ENCODE assay signal across 8 cellular contexts in the genomic region with DNA sequence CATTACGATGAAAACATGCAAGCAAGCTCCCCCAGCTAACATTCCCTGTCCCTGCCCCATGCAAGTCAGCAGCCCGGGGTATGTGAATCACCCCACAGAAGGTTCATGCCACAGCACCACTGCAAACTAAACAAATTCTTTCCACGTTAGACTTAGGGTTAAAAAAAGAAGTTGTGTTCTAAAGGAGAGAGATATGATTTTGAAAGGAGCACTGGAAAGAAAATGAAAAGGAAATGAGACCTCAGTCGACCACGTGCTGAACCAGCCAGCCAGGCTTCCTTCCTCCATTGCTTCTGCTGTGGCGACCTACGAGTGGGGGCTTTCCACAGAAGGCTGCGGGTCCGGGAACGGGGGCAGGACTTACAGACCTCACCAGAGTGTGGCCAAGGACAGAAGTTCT. TPM values are rescaled to one million over a fixed set of nuclear protein-coding genes. Genes with fewer than 3 reads are reported as not detected.
A peak's percentile ranks its signal among the peaks of the same experiment; 100 is the strongest.
DNase-seq lines count a peak whose midpoint lies in the region; ATAC-seq and TF ChIP-seq lines count a peak whose summit lies in the region.

No MANE protein-coding gene starts in this region.

- H3K4me3 ChIP-seq in SU-DHL-6 (ENCODE audit: insufficient read depth, low read length, poor library complexity, severe bottlenecking) (no peak overlapping the region), mammary epithelial cell (replicated peaks in 1 of 3; ENCODE audit: insufficient read depth in 1 of 3, low read depth in 2 of 3, low read length in 3 of 3) (no peak overlapping the region), PC-3 (ENCODE audit: low read length) (no peak overlapping the region)

- H3K4me1 ChIP-seq in mammary epithelial cell (ENCODE audit: insufficient read depth, low read length) (peaks cover 30% of the 10 kb centered on the region), PC-3 (ENCODE audit: insufficient read depth, low read length) (no peaks in the 10 kb centered on the region)

- no peaks in the 10 kb centered on the region for H3K27me3 Mint-ChIP-seq in natural killer cell (ENCODE audit: low read depth in 2 of 2)

- BruUV-seq in mammary epithelial cell (replicated peaks; lab: Mats Ljungman, UMichigan) (no TSS peak), PC-3 (replicated peaks; lab: Mats Ljungman, UMichigan) (no TSS peak)

- H3K27ac ChIP-seq in SU-DHL-6 (ENCODE audit: low read depth, low read length) (peak overlapping the region; percentile 5; the same call in 1 of the 2 replicates), mammary epithelial cell (ENCODE audit: insufficient read depth, low read depth, low read length) (peak overlapping the region; percentile 65), PC-3 (ENCODE audit: low read length) (no peak overlapping the region)

- no peaks in the 10 kb centered on the region for H3K9me3 ChIP-seq in SU-DHL-6 (ENCODE audit: insufficient read depth, low read length)
- no peaks in the 10 kb centered on the region for H3K9me3 ChIP-seq in mammary epithelial cell (replicated peaks; ENCODE audit: insufficient read depth, low read length)
- no peaks in the 10 kb centered on the region for H3K9me3 ChIP-seq in PC-3 (ENCODE audit: low read length)

- dilution Hi-C loops in mammary epithelial cell (cut with HindIII; ENCODE audit: low sequenced_read_pairs): loop anchor here (5.0 kb wide), 1 partner anchor 193 kb away; no protein-coding TSS in a partner anchor

- H3K9me2 ChIP-seq in SU-DHL-6 (replicated peaks; ENCODE audit: insufficient read depth, low read length): no peaks in the 10 kb centered on the region
- H3K9me2 ChIP-seq in PC-3 (replicated peaks; ENCODE audit: low read length): no peaks in the 10 kb centered on the region

- H3K36me3 Mint-ChIP-seq in natural killer cell: no peaks in the 10 kb centered on the region

- peak overlapping the region; percentile 68 for H3K4me3 Mint-ChIP-seq in natural killer cell

- H3K79me2 ChIP-seq in SU-DHL-6 (ENCODE audit: insufficient read depth, low read length): no peaks in the 10 kb centered on the region
- H3K79me2 ChIP-seq in mammary epithelial cell (ENCODE audit: insufficient read depth, low read length): no peaks in the 10 kb centered on the region
- no peaks in the 10 kb centered on the region for H3K79me2 ChIP-seq in PC-3 (ENCODE audit: low read length)

- H3F3A ChIP-seq in SU-DHL-6 (ENCODE audit: insufficient read depth) (no peaks in the 10 kb centered on the region), PC-3 (ENCODE audit: low read length, unreplicated experiment) (no peaks in the 10 kb centered on the region)

- H2AFZ ChIP-seq in SU-DHL-6 (ENCODE audit: low read depth, low read length, severe bottlenecking) (no peak overlapping the region), mammary epithelial cell (ENCODE audit: low read depth, low read length) (peak overlapping the region; percentile 75), PC-3 (ENCODE audit: low read length) (no peak overlapping the region)

- ATAC-seq in natural killer cell (peak; percentile 27 to 57 (median 48)), GM18511 (IDR thresholded peaks at IDR 0.05; ENCODE audit: unreplicated experiment) (no peak), PC-3 (no peak)

- intact Hi-C loops in mammary epithelial cell (cut with micrococcal nuclease) (loop anchor here (1.0 to 5.0 kb wide), 2 partner anchors 33 to 310 kb away; no protein-coding TSS in a partner anchor), natural killer cell (cut with micrococcal nuclease) (no loop called here), PC-3 (cut with micrococcal nuclease) (no loop called here)

- H3K4me2 ChIP-seq in SU-DHL-6 (ENCODE audit: low read depth, low read length, poor library complexity, severe bottlenecking): no peak overlapping the region
- peak overlapping the region; percentile 35 for H3K4me2 ChIP-seq in mammary epithelial cell (ENCODE audit: insufficient read depth, low read depth, low read length)
- H3K4me2 ChIP-seq in PC-3 (ENCODE audit: low read length): no peak overlapping the region

- peaks cover 0 to 3% of the 10 kb centered on the region in 2 donors for H3K9me3 Mint-ChIP-seq in natural killer cell

- H3K27ac Mint-ChIP-seq in natural killer cell: peak overlapping the region; percentile 90 to 98

- in situ Hi-C loops in mammary epithelial cell (cut with MboI; ENCODE audit: low sequenced_read_pairs in 2 of 2): no loop called here

- CTCF ChIA-PET in mammary epithelial cell (lab: Charles Lee; ENCODE audit: low non-redundant PET) (interaction anchor here (0.6 kb wide), 1 partner anchor 186 kb away, joined by 5 read pairs; no protein-coding TSS in a partner anchor), PC-3 (lab: Charles Lee) (no interaction called here)

- peaks cover 61 to 64% of the 10 kb centered on the region in 2 donors for H3K4me1 Mint-ChIP-seq in natural killer cell

- H4K20me1 ChIP-seq in SU-DHL-6 (ENCODE audit: low read depth, low read length) (no peaks in the 10 kb centered on the region), mammary epithelial cell (ENCODE audit: insufficient read depth, low read length) (no peaks in the 10 kb centered on the region), PC-3 (ENCODE audit: low read length) (no peaks in the 10 kb centered on the region)

- H3K9ac ChIP-seq in SU-DHL-6 (ENCODE audit: low read length): no peak overlapping the region
- no peak overlapping the region for H3K9ac ChIP-seq in mammary epithelial cell (ENCODE audit: insufficient read depth, low read length)
- H3K9ac ChIP-seq in PC-3 (ENCODE audit: low read length): no peak overlapping the region

- H3K36me3 ChIP-seq in SU-DHL-6 (ENCODE audit: low read length): no peaks in the 10 kb centered on the region
- H3K36me3 ChIP-seq in mammary epithelial cell (ENCODE audit: insufficient read depth, low read length): no peaks in the 10 kb centered on the region
- no peaks in the 10 kb centered on the region for H3K36me3 ChIP-seq in PC-3 (ENCODE audit: low read depth, low read length)

- H3K27me3 ChIP-seq in SU-DHL-6 (ENCODE audit: low read length) (no peaks in the 10 kb centered on the region), mammary epithelial cell (ENCODE audit: insufficient read depth, low read length) (no peaks in the 10 kb centered on the region), PC-3 (ENCODE audit: low read length) (no peaks in the 10 kb centered on the region)

- peak; percentile 93 for DNase-seq in ELR (ENCODE audit: low read depth)
- peak; percentile 59 for DNase-seq in mammary epithelial cell
- DNase-seq in natural killer cell: peak; percentile 53
- DNase-seq in SIG-M5 treated with dmso at 0.1 percent for 504 hours (lab: John Stamatoyannopoulos, UW; ENCODE audit: unreplicated experiment): no peak
- DNase-seq in PC-3: no peak
- DNase-seq in SKM-1 (lab: John Stamatoyannopoulos, UW; ENCODE audit: unreplicated experiment): no peak

- POLR2A ChIA-PET in PC-3 (lab: Charles Lee; ENCODE audit: unreplicated experiment): no interaction called here

- no peak for TF ChIP-seq CTCF in SU-DHL-6 (IDR thresholded peaks at IDR 0.05; ENCODE audit: insufficient read depth, low read length, poor library complexity, severe bottlenecking)
- TF ChIP-seq CTCF in mammary epithelial cell (conservative IDR thresholded peaks at IDR 0.05 in 1 of 2, IDR thresholded peaks at IDR 0.05 in 1 of 2; ENCODE audit: extremely low read depth in 1 of 2, insufficient read depth in 1 of 2, low read depth in 1 of 2, low read length in 2 of 2): no peak
- TF ChIP-seq CTCF in natural killer cell (IDR thresholded peaks at IDR 0.05): no peak
- TF ChIP-seq CTCF in PC-3 (conservative IDR thresholded peaks at IDR 0.05; ENCODE audit: low read depth, low read length): no peak

- WGBS in mammary epithelial cell (ENCODE audit: low coverage, missing lambda C conversion rate): 39% methylated on average over 10 of the region's 10 CpGs

RNA-seq across cellular contexts. Expression of a gene that starts 52.0 kb away (rescaled TPM):
- total RNA-seq in mammary epithelial cell (10 to 100 TPM; 94.2 to 98.9 TPM), natural killer cell (100 to 1,000 TPM; 492 to 756 (median 664) TPM), PC-3 (2014; rRNA removed) (19.9 and 21.7 TPM in 2 replicates)
- polyA plus RNA-seq in mammary epithelial cell: 64.9 TPM
- polyA minus RNA-seq in mammary epithelial cell: 59.3 TPM

Comparison
In these comparisons a context has a peak if more than half of its experiments do, and no peak if none do; other contexts are left out.
1. DNase-seq: peak in ELR (single experiment), mammary epithelial cell (single experiment) and natural killer cell (single experiment); none in SIG-M5 treated with dmso at 0.1 percent for 504 hours (single experiment), PC-3 (single experiment) and SKM-1 (single experiment).
2. ATAC-seq: peak in natural killer cell (3 of 3); none in GM18511 (single experiment) and PC-3 (single experiment).
3. RNA of a gene that starts 52.0 kb away (total RNA-seq): 492 to 756 TPM in natural killer cell; 94.2 to 98.9 TPM in mammary epithelial cell and 19.9 to 21.7 TPM in PC-3; every median in the first group is over 4 times any median in the second.